In the genomic region with DNA sequence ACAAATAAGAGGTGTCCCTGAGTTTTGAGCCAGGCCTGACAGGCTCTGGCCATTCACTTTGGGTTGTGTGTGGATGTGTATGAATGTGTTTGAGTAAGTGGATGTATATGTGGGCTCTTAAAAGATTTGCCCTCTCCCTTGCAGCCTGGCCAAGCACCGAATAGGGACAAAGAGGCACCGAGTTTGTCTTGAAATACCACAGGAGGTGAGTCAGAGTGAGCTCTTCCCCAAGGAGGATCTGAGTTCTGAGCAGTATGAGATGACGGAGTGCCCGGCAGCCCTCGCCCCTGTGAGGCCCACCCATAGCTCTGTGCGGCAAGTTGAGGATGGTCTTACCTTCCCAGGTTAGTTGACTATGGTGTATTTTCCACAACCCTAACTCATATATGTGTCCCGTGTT, we compare ENCODE assay signal across 21 cellular contexts. TPM values are rescaled to one million over a fixed set of nuclear protein-coding genes. Genes with fewer than 3 reads are reported as not detected.
A peak's percentile ranks its signal among the peaks of the same experiment; 100 is the strongest.
DNase-seq lines count a peak whose midpoint lies in the region; ATAC-seq, FAIRE-seq and TF ChIP-seq lines count a peak whose summit lies in the region.
"Had no signal": no experiment of that assay in that cellular context is flagged by ENCODE, and none has a peak within 500 bp of the region (broad histone marks: within the 10 kb centered on the region; RNA-seq: fewer than 3 reads in every experiment).

No MANE protein-coding gene starts in this region.

- H3K36me3 ChIP-seq in bronchial epithelial cell (ENCODE audit: control insufficient read depth, insufficient read depth, low read length): peaks cover 39% of the 10 kb centered on the region

- DNase-seq in AG10803 (ENCODE audit: low read depth): peak; percentile 9
- peak; percentile 30 for DNase-seq in HK-2 (ENCODE audit: unreplicated experiment)
- peak; percentile 56 for DNase-seq in bronchial epithelial cell (ENCODE audit: low read depth)
- DNase-seq in memory B cell (ENCODE audit: low spot score in 2 of 2): no peak
- no peak for DNase-seq in activated T-helper 1 cell treated with anti-CD3 and anti-CD28 coated beads, Interleukin-12 subunit alpha, Interleukin-12 subunit beta, Interleukin-2, Interleukin-4 antibody, amounts not matched to agents 30 ng/mL and 10 ng/mL and 1 ng/mL, durations not matched to agents 14 hours and 24 hours and 36 hours (ENCODE audit: low spot score)
- DNase-seq in activated CD4-positive, alpha-beta T cell treated with anti-CD3 and anti-CD28 coated beads for 1 hour: no peak
- DNase-seq: activated effector memory CD4-positive, alpha-beta T cell treated with Interleukin-2 at 50 U/mL for 16 hours; anterior cingulate cortex; dermis blood vessel endothelial cell; hypothalamus; mucosa of descending colon; NCI-H2171; nucleus accumbens; stimulated activated CD4-positive, alpha-beta T cell treated with anti-CD3 and anti-CD28 coated beads, Interleukin-4, amount 100 ng/mL, for 1 hour; stimulated activated CD8-positive, alpha-beta memory T cell treated with anti-CD3 and anti-CD28 coated beads, Interleukin-4, amount 100 ng/mL, for 48 hours; testis had no signal

- peaks cover 50% of the 10 kb centered on the region for H3K36me3 Mint-ChIP-seq in memory B cell
- H3K36me3 Mint-ChIP-seq in activated T-helper 1 cell treated with anti-CD3 and anti-CD28 coated beads, Interleukin-12 subunit alpha, Interleukin-12 subunit beta, Interleukin-2, Interleukin-4 antibody, amounts not matched to agents 30 ng/mL and 10 ng/mL and 1 ng/mL, durations not matched to agents 14 hours and 24 hours and 36 hours (ENCODE audit: low read depth): peaks cover 69% of the 10 kb centered on the region

- FAIRE-seq in bronchial epithelial cell (lab: Jason Lieb, UNC): no peak
- FAIRE-seq: D721Med had no signal

- intact Hi-C loops in activated T-helper 1 cell treated with anti-CD3 and anti-CD28 coated beads, Interleukin-12 subunit alpha, Interleukin-12 subunit beta, Interleukin-2, Interleukin-4 antibody, amounts not matched to agents 30 ng/mL and 10 ng/mL and 1 ng/mL, durations not matched to agents 14 hours and 24 hours and 36 hours (cut with micrococcal nuclease): no loop called here

- H3K27ac Mint-ChIP-seq in memory B cell: peak overlapping the region; percentile 75
- H3K27ac Mint-ChIP-seq in activated T-helper 1 cell treated with anti-CD3 and anti-CD28 coated beads, Interleukin-12 subunit alpha, Interleukin-12 subunit beta, Interleukin-2, Interleukin-4 antibody, amounts not matched to agents 30 ng/mL and 10 ng/mL and 1 ng/mL, durations not matched to agents 14 hours and 24 hours and 36 hours: no peak overlapping the region
- H3K27ac Mint-ChIP-seq: B cell had no signal

- no peak for TF ChIP-seq CTCF in AG10803 (conservative IDR thresholded peaks at IDR 0.05; ENCODE audit: low read length)
- TF ChIP-seq CTCF in bronchial epithelial cell (IDR thresholded peaks at IDR 0.05; ENCODE audit: insufficient read depth, low read length, severe bottlenecking): no peak

- H3K4me1 Mint-ChIP-seq in memory B cell: peaks cover 10% of the 10 kb centered on the region
- H3K4me1 Mint-ChIP-seq in activated T-helper 1 cell treated with anti-CD3 and anti-CD28 coated beads, Interleukin-12 subunit alpha, Interleukin-12 subunit beta, Interleukin-2, Interleukin-4 antibody, amounts not matched to agents 30 ng/mL and 10 ng/mL and 1 ng/mL, durations not matched to agents 14 hours and 24 hours and 36 hours (ENCODE audit: low read depth): peaks cover 5% of the 10 kb centered on the region
- H3K4me1 Mint-ChIP-seq: B cell had no signal

- no peak overlapping the region for H3K4me3 Mint-ChIP-seq in memory B cell
- no peak overlapping the region for H3K4me3 Mint-ChIP-seq in activated T-helper 1 cell treated with anti-CD3 and anti-CD28 coated beads, Interleukin-12 subunit alpha, Interleukin-12 subunit beta, Interleukin-2, Interleukin-4 antibody, amounts not matched to agents 30 ng/mL and 10 ng/mL and 1 ng/mL, durations not matched to agents 14 hours and 24 hours and 36 hours
- H3K4me3 Mint-ChIP-seq: B cell had no signal

- H3K27me3 Mint-ChIP-seq in memory B cell: no peaks in the 10 kb centered on the region
- H3K27me3 Mint-ChIP-seq in activated T-helper 1 cell treated with anti-CD3 and anti-CD28 coated beads, Interleukin-12 subunit alpha, Interleukin-12 subunit beta, Interleukin-2, Interleukin-4 antibody, amounts not matched to agents 30 ng/mL and 10 ng/mL and 1 ng/mL, durations not matched to agents 14 hours and 24 hours and 36 hours (ENCODE audit: insufficient read depth): no peaks in the 10 kb centered on the region
- H3K27me3 Mint-ChIP-seq: B cell had no signal

- H3K9me3 Mint-ChIP-seq in memory B cell: no peaks in the 10 kb centered on the region
- no peaks in the 10 kb centered on the region for H3K9me3 Mint-ChIP-seq in activated T-helper 1 cell treated with anti-CD3 and anti-CD28 coated beads, Interleukin-12 subunit alpha, Interleukin-12 subunit beta, Interleukin-2, Interleukin-4 antibody, amounts not matched to agents 30 ng/mL and 10 ng/mL and 1 ng/mL, durations not matched to agents 14 hours and 24 hours and 36 hours

- ATAC-seq in memory B cell (ENCODE audit: low read depth) (no peak), GM19351 (IDR thresholded peaks at IDR 0.05; ENCODE audit: unreplicated experiment) (no peak)
- no peak for ATAC-seq in activated CD4-positive, CD25-positive, alpha-beta regulatory T cell treated with anti-CD3 and anti-CD28 coated beads, Interleukin-2, amount 50 U/mL, for 24 hours
- ATAC-seq: mucosa of descending colon had no signal

- no peaks in the 10 kb centered on the region for H3K27me3 ChIP-seq in bronchial epithelial cell (ENCODE audit: control insufficient read depth, insufficient read depth, low read length)
- H3K27me3 ChIP-seq: esophagus muscularis mucosa, testis had no signal

- H3K4me3 ChIP-seq in AG10803 (ENCODE audit: low read length) (no peak overlapping the region), bronchial epithelial cell (ENCODE audit: low read depth, low read length) (no peak overlapping the region)
- H3K4me3 ChIP-seq: esophagus muscularis mucosa, mucosa of descending colon, testis had no signal

RNA-seq across cellular contexts. Expression of a gene that starts 19.0 kb away (rescaled TPM):
- 34.5 and 37.4 TPM in 2 replicates for total RNA-seq in bronchial epithelial cell
- total RNA-seq in activated T-helper 1 cell treated with anti-CD3 and anti-CD28 coated beads, Interleukin-12 subunit alpha, Interleukin-12 subunit beta, Interleukin-2, Interleukin-4 antibody, amounts not matched to agents 30 ng/mL and 10 ng/mL and 1 ng/mL, durations not matched to agents 14 hours and 24 hours and 36 hours: 29.2 and 31.3 TPM in 2 replicates

RNA-seq across cellular contexts. Expression of a gene that starts 38.4 kb away (rescaled TPM):
- total RNA-seq in bronchial epithelial cell: 6.7 and 10.3 TPM in 2 replicates
- 17.4 and 19.0 TPM in 2 replicates for total RNA-seq in activated T-helper 1 cell treated with anti-CD3 and anti-CD28 coated beads, Interleukin-12 subunit alpha, Interleukin-12 subunit beta, Interleukin-2, Interleukin-4 antibody, amounts not matched to agents 30 ng/mL and 10 ng/mL and 1 ng/mL, durations not matched to agents 14 hours and 24 hours and 36 hours

Comparison
In these comparisons a context has a peak if more than half of its experiments do, and no peak if none do; other contexts are left out.
1. DNase-seq: peak in AG10803 (single experiment), HK-2 (single experiment) and bronchial epithelial cell (single experiment); none in memory B cell (0 of 2), activated T-helper 1 cell treated with anti-CD3 and anti-CD28 coated beads, Interleukin-12 subunit alpha, Interleukin-12 subunit beta, Interleukin-2, Interleukin-4 antibody, amounts not matched to agents 30 ng/mL and 10 ng/mL and 1 ng/mL, durations not matched to agents 14 hours and 24 hours and 36 hours (single experiment) and activated CD4-positive, alpha-beta T cell treated with anti-CD3 and anti-CD28 coated beads for 1 hour (single experiment).